1 cellular context compared by ENCODE assay signal in the genomic region with DNA sequence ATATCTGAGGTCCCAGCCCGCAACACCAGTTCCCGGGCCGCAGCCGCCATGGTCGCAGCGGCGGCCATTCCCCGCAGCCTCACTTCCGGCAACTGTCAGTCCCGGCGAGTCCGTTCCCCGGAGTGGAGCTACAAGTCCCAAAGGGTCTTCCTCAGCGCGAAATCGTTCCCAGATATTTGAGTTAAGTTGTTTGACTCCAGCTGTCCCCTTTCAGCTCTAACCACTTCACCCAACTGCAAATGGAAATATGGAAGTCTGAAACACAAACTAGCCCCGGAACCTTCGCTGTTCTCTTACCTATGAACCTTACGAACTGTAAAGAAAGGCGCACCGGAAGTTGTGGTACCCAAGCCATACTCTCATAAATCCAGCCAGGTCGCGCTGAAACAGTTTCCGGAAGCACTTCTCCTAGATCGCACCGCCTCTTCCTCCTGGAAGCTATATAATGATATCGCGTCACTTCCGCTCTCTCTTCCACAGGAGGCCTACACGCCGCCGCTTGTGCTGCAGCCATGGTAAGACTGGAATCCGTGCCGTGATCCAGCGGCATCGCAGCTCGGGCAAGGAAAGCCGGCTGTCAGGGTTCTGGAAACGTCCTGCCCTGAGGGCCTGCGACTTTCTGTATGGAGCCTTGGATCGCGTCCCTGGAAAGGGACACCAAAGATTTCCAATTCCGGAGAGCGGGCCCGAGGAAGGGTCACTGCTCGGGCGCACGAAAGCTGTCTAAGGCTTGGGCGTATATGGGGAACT.
A peak's percentile ranks its signal among the peaks of the same experiment; 100 is the strongest.
TF ChIP-seq lines count a peak whose summit lies in the region.

A gene (plus strand): TSS at position 468 of the 750 bp plus-strand sequence. CDS start 45 bp downstream, at position 513.
A gene with protein sequence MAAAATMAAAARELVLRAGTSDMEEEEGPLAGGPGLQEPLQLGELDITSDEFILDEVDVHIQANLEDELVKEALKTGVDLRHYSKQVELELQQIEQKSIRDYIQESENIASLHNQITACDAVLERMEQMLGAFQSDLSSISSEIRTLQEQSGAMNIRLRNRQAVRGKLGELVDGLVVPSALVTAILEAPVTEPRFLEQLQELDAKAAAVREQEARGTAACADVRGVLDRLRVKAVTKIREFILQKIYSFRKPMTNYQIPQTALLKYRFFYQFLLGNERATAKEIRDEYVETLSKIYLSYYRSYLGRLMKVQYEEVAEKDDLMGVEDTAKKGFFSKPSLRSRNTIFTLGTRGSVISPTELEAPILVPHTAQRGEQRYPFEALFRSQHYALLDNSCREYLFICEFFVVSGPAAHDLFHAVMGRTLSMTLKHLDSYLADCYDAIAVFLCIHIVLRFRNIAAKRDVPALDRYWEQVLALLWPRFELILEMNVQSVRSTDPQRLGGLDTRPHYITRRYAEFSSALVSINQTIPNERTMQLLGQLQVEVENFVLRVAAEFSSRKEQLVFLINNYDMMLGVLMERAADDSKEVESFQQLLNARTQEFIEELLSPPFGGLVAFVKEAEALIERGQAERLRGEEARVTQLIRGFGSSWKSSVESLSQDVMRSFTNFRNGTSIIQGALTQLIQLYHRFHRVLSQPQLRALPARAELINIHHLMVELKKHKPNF (minus strand): TSS at position 269 of the 750 bp plus-strand sequence. CDS start 201 bp downstream, at position 68.

TF ChIP-seq in HepG2, 621 proteins besides CTCF, POLR2A, EP300 and RAD21 (continued from another document and continues in another):
- TF ChIP-seq, protein P1, sequence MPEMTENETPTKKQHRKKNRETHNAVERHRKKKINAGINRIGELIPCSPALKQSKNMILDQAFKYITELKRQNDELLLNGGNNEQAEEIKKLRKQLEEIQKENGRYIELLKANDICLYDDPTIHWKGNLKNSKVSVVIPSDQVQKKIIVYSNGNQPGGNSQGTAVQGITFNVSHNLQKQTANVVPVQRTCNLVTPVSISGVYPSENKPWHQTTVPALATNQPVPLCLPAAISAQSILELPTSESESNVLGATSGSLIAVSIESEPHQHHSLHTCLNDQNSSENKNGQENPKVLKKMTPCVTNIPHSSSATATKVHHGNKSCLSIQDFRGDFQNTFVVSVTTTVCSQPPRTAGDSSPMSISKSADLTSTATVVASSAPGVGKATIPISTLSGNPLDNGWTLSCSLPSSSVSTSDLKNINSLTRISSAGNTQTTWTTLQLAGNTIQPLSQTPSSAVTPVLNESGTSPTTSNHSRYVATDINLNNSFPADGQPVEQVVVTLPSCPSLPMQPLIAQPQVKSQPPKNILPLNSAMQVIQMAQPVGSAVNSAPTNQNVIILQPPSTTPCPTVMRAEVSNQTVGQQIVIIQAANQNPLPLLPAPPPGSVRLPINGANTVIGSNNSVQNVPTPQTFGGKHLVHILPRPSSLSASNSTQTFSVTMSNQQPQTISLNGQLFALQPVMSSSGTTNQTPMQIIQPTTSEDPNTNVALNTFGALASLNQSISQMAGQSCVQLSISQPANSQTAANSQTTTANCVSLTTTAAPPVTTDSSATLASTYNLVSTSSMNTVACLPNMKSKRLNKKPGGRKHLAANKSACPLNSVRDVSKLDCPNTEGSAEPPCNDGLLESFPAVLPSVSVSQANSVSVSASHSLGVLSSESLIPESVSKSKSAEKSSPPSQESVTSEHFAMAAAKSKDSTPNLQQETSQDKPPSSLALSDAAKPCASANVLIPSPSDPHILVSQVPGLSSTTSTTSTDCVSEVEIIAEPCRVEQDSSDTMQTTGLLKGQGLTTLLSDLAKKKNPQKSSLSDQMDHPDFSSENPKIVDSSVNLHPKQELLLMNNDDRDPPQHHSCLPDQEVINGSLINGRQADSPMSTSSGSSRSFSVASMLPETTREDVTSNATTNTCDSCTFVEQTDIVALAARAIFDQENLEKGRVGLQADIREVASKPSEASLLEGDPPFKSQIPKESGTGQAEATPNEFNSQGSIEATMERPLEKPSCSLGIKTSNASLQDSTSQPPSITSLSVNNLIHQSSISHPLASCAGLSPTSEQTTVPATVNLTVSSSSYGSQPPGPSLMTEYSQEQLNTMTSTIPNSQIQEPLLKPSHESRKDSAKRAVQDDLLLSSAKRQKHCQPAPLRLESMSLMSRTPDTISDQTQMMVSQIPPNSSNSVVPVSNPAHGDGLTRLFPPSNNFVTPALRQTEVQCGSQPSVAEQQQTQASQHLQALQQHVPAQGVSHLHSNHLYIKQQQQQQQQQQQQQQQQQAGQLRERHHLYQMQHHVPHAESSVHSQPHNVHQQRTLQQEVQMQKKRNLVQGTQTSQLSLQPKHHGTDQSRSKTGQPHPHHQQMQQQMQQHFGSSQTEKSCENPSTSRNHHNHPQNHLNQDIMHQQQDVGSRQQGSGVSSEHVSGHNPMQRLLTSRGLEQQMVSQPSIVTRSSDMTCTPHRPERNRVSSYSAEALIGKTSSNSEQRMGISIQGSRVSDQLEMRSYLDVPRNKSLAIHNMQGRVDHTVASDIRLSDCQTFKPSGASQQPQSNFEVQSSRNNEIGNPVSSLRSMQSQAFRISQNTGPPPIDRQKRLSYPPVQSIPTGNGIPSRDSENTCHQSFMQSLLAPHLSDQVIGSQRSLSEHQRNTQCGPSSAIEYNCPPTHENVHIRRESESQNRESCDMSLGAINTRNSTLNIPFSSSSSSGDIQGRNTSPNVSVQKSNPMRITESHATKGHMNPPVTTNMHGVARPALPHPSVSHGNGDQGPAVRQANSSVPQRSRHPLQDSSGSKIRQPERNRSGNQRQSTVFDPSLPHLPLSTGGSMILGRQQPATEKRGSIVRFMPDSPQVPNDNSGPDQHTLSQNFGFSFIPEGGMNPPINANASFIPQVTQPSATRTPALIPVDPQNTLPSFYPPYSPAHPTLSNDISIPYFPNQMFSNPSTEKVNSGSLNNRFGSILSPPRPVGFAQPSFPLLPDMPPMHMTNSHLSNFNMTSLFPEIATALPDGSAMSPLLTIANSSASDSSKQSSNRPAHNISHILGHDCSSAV (CRISPR knock-in tag; IDR thresholded peaks at IDR 0.05; ENCODE audit: borderline replicate concordance), result no peak
- TF ChIP-seq ZBTB3 (CRISPR knock-in tag; IDR thresholded peaks at IDR 0.05; ENCODE audit: borderline replicate concordance, low read depth) (no peak), HHEX (CRISPR knock-in tag; IDR thresholded peaks at IDR 0.05) (0 out of 2 replicates have a peak, but pooled peaks have one; percentile 20), SOX13 (IDR thresholded peaks at IDR 0.05) (peak; percentile 58; the same call in 1 of the 2 replicates), SOX13 (CRISPR knock-in tag; conservative IDR thresholded peaks at IDR 0.05 in 1 of 2, IDR thresholded peaks at IDR 0.05 in 1 of 2) (peak in 1 of 2 experiments; percentile 35; a peak in 1 of 4 replicates), SP1 (IDR thresholded peaks at IDR 0.05) (no peak), SP1 (CRISPR knock-in tag; IDR thresholded peaks at IDR 0.05) (0 out of 2 replicates have a peak, but pooled peaks have one; percentile 79), SOX6 (IDR thresholded peaks at IDR 0.05) (no peak), SOX6 (CRISPR knock-in tag; IDR thresholded peaks at IDR 0.05) (peak; percentile 63; the same call in 1 of the 2 replicates), SRSF1 (optimal IDR thresholded peaks at IDR 0.05; ENCODE audit: low read depth, low read length) (peak; percentile 90), ZNF101 (CRISPR knock-in tag; IDR thresholded peaks at IDR 0.05; ENCODE audit: borderline replicate concordance, low read depth) (no peak), SPEN (CRISPR knock-in tag; IDR thresholded peaks at IDR 0.05; ENCODE audit: low read depth) (peak; percentile 99), PPARG (CRISPR knock-in tag; conservative IDR thresholded peaks at IDR 0.05) (peak; percentile 70; the same call in 1 of the 2 replicates), ZNF775 (CRISPR knock-in tag; IDR thresholded peaks at IDR 0.05; ENCODE audit: borderline replicate concordance) (peak; percentile 80; the same call in 1 of the 2 replicates), SALL2 (CRISPR knock-in tag; IDR thresholded peaks at IDR 0.05) (peak; percentile 88; the same call in 1 of the 2 replicates), ZNF264 (CRISPR knock-in tag; IDR thresholded peaks at IDR 0.05) (peak; percentile 81), NFKB2 (CRISPR knock-in tag; IDR thresholded peaks at IDR 0.05; ENCODE audit: borderline replicate concordance) (peak; percentile 72; the same call in 1 of the 2 replicates), SATB2 (CRISPR knock-in tag; IDR thresholded peaks at IDR 0.05) (no peak; the same call in 1 of the 2 replicates), MAZ (IDR thresholded peaks at IDR 0.05; ENCODE audit: borderline replicate concordance, low read depth, low read length) (peak; percentile 63; the same call in 1 of the 2 replicates), MAZ (CRISPR knock-in tag; IDR thresholded peaks at IDR 0.05; ENCODE audit: low read depth) (no peak; the same call in 1 of the 2 replicates), ZNF891 (CRISPR knock-in tag; IDR thresholded peaks at IDR 0.05) (peak; percentile 87), RNF2 (conservative IDR thresholded peaks at IDR 0.05; ENCODE audit: low read depth) (peak; percentile 85), ONECUT2 (CRISPR knock-in tag; IDR thresholded peaks at IDR 0.05) (peak; percentile 42; the same call in 1 of the 2 replicates), NKX3-1 (CRISPR knock-in tag; IDR thresholded peaks at IDR 0.05) (peak; percentile 84; the same call in 1 of the 2 replicates), ATRX (CRISPR knock-in tag; IDR thresholded peaks at IDR 0.05; ENCODE audit: borderline replicate concordance) (0 out of 2 replicates have a peak, but pooled peaks have one; percentile 53), FOXK2 (IDR thresholded peaks at IDR 0.05) (peak; percentile 96), KLF12 (CRISPR knock-in tag; IDR thresholded peaks at IDR 0.05; ENCODE audit: borderline replicate concordance) (peak; percentile 14; the same call in 1 of the 2 replicates)
- TF ChIP-seq, protein P2, sequence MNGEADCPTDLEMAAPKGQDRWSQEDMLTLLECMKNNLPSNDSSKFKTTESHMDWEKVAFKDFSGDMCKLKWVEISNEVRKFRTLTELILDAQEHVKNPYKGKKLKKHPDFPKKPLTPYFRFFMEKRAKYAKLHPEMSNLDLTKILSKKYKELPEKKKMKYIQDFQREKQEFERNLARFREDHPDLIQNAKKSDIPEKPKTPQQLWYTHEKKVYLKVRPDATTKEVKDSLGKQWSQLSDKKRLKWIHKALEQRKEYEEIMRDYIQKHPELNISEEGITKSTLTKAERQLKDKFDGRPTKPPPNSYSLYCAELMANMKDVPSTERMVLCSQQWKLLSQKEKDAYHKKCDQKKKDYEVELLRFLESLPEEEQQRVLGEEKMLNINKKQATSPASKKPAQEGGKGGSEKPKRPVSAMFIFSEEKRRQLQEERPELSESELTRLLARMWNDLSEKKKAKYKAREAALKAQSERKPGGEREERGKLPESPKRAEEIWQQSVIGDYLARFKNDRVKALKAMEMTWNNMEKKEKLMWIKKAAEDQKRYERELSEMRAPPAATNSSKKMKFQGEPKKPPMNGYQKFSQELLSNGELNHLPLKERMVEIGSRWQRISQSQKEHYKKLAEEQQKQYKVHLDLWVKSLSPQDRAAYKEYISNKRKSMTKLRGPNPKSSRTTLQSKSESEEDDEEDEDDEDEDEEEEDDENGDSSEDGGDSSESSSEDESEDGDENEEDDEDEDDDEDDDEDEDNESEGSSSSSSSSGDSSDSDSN (CRISPR knock-in tag; IDR thresholded peaks at IDR 0.05), result peak; percentile 86
- TF ChIP-seq, protein P3, sequence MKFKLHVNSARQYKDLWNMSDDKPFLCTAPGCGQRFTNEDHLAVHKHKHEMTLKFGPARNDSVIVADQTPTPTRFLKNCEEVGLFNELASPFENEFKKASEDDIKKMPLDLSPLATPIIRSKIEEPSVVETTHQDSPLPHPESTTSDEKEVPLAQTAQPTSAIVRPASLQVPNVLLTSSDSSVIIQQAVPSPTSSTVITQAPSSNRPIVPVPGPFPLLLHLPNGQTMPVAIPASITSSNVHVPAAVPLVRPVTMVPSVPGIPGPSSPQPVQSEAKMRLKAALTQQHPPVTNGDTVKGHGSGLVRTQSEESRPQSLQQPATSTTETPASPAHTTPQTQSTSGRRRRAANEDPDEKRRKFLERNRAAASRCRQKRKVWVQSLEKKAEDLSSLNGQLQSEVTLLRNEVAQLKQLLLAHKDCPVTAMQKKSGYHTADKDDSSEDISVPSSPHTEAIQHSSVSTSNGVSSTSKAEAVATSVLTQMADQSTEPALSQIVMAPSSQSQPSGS (CRISPR knock-in tag; IDR thresholded peaks at IDR 0.05), result peak; percentile 89
- TF ChIP-seq, protein P4, sequence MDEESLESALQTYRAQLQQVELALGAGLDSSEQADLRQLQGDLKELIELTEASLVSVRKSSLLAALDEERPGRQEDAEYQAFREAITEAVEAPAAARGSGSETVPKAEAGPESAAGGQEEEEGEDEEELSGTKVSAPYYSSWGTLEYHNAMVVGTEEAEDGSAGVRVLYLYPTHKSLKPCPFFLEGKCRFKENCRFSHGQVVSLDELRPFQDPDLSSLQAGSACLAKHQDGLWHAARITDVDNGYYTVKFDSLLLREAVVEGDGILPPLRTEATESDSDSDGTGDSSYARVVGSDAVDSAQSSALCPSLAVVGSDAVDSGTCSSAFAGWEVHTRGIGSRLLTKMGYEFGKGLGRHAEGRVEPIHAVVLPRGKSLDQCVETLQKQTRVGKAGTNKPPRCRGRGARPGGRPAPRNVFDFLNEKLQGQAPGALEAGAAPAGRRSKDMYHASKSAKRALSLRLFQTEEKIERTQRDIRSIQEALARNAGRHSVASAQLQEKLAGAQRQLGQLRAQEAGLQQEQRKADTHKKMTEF (CRISPR knock-in tag; IDR thresholded peaks at IDR 0.05), result peak; percentile 94
- TF ChIP-seq, protein P5, sequence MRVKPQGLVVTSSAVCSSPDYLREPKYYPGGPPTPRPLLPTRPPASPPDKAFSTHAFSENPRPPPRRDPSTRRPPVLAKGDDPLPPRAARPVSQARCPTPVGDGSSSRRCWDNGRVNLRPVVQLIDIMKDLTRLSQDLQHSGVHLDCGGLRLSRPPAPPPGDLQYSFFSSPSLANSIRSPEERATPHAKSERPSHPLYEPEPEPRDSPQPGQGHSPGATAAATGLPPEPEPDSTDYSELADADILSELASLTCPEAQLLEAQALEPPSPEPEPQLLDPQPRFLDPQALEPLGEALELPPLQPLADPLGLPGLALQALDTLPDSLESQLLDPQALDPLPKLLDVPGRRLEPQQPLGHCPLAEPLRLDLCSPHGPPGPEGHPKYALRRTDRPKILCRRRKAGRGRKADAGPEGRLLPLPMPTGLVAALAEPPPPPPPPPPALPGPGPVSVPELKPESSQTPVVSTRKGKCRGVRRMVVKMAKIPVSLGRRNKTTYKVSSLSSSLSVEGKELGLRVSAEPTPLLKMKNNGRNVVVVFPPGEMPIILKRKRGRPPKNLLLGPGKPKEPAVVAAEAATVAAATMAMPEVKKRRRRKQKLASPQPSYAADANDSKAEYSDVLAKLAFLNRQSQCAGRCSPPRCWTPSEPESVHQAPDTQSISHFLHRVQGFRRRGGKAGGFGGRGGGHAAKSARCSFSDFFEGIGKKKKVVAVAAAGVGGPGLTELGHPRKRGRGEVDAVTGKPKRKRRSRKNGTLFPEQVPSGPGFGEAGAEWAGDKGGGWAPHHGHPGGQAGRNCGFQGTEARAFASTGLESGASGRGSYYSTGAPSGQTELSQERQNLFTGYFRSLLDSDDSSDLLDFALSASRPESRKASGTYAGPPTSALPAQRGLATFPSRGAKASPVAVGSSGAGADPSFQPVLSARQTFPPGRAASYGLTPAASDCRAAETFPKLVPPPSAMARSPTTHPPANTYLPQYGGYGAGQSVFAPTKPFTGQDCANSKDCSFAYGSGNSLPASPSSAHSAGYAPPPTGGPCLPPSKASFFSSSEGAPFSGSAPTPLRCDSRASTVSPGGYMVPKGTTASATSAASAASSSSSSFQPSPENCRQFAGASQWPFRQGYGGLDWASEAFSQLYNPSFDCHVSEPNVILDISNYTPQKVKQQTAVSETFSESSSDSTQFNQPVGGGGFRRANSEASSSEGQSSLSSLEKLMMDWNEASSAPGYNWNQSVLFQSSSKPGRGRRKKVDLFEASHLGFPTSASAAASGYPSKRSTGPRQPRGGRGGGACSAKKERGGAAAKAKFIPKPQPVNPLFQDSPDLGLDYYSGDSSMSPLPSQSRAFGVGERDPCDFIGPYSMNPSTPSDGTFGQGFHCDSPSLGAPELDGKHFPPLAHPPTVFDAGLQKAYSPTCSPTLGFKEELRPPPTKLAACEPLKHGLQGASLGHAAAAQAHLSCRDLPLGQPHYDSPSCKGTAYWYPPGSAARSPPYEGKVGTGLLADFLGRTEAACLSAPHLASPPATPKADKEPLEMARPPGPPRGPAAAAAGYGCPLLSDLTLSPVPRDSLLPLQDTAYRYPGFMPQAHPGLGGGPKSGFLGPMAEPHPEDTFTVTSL (CRISPR knock-in tag; IDR thresholded peaks at IDR 0.05; ENCODE audit: borderline replicate concordance), result peak; percentile 16; the same call in 1 of the 2 replicates
